In the genomic region with DNA sequence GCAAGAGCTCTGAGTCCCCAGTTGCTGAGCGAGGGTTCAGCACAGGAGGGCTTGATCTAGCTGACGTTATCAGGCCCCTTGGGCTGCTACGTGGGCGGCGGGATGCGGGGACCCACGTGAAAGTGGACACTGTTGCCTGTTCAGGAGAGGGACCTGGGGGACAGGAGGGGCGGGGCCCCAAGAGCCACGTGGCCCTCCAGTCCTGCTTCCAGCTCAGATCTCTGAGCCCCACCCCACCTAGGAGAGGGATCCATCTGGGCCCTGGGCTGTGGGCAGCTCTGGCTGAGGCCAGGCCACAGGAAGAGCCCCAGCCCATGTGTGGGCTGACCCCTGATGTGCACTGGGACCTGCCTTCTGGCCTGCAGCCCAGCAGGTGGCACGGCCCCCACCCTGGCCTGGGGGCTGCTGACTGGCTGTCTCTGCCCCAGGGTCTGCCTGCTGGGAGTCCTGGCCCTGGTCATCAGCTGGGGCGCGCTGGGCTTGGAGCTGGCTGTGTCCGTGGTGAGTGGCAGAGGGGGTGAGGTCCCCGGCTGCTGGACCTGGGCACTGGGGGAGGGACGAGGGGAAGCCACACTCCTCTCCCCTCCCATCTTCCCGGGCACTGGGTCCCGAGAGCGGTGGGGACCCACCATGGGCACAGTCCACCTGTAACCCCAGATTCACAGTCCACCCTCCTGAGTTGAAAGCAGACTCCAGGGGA, we compare ENCODE assay signal across 1 cellular context.
A peak's percentile ranks its signal among the peaks of the same experiment; 100 is the strongest.
TF ChIP-seq lines count a peak whose summit lies in the region.

No MANE protein-coding gene starts in this region.

TF ChIP-seq in HepG2, 621 proteins besides CTCF, POLR2A, EP300 and RAD21:
- TF ChIP-seq, protein P1, sequence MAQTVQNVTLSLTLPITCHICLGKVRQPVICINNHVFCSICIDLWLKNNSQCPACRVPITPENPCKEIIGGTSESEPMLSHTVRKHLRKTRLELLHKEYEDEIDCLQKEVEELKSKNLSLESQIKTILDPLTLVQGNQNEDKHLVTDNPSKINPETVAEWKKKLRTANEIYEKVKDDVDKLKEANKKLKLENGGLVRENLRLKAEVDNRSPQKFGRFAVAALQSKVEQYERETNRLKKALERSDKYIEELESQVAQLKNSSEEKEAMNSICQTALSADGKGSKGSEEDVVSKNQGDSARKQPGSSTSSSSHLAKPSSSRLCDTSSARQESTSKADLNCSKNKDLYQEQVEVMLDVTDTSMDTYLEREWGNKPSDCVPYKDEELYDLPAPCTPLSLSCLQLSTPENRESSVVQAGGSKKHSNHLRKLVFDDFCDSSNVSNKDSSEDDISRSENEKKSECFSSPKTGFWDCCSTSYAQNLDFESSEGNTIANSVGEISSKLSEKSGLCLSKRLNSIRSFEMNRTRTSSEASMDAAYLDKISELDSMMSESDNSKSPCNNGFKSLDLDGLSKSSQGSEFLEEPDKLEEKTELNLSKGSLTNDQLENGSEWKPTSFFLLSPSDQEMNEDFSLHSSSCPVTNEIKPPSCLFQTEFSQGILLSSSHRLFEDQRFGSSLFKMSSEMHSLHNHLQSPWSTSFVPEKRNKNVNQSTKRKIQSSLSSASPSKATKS (CRISPR knock-in tag; IDR thresholded peaks at IDR 0.05), result no peak
- TF ChIP-seq AGO2 (optimal IDR thresholded peaks at IDR 0.05; ENCODE audit: low read depth, low read length), result peak; percentile 71
- TF ChIP-seq RBM22 (optimal IDR thresholded peaks at IDR 0.05; ENCODE audit: low read length), result peak; percentile 37
- TF ChIP-seq KLF9 (CRISPR knock-in tag; IDR thresholded peaks at IDR 0.05; ENCODE audit: low read depth), result no peak
- peak; percentile 49; the same call in 1 of the 2 replicates for TF ChIP-seq RBFOX2 (IDR thresholded peaks at IDR 0.05; ENCODE audit: low read depth, low read length)
- TF ChIP-seq MAFK (conservative IDR thresholded peaks at IDR 0.05 in 1 of 2, IDR thresholded peaks at IDR 0.05 in 1 of 2; ENCODE audit: low read length in 2 of 2), result no peak
